17 cellular contexts compared by ENCODE assay signal in genomic region chr6:3920321-3920720, GRCh38.
DNase-seq lines count a peak whose midpoint lies in the region; ATAC-seq and TF ChIP-seq lines count a peak whose summit lies in the region.
"Had no signal": no experiment of that assay in that cellular context is flagged by ENCODE, and none has a peak within 500 bp of the region (broad histone marks: within the 10 kb centered on the region; RNA-seq: fewer than 3 reads in every experiment).

No MANE protein-coding gene starts in this region.

- H3K4me1 Mint-ChIP-seq in osteocyte (ENCODE audit: unreplicated experiment) = peaks cover 27% of the 10 kb centered on the region
- peaks cover 36% of the 10 kb centered on the region for H3K4me1 Mint-ChIP-seq in WTC11

- DNase-seq in activated CD8-positive, alpha-beta memory T cell treated with anti-CD3 and anti-CD28 coated beads for 24 hours = peak; percentile 26
- DNase-seq in activated CD8-positive, alpha-beta memory T cell treated with anti-CD3 and anti-CD28 coated beads, Interleukin-2, amount 50 U/mL, for 48 hours = no peak
- DNase-seq in RWPE1 (ENCODE audit: low spot score) (no peak), osteocyte (ENCODE audit: extremely low spot score, unreplicated experiment) (peak; percentile 21), COR-L47 (lab: John Stamatoyannopoulos, UW) (no peak), WTC11 (ENCODE audit: low spot score) (no peak), anterior cingulate cortex (lab: John Stamatoyannopoulos, UW) (no peak)
- DNase-seq: AML-193; CD4-positive, alpha-beta T cell; DMS153; DMS79; GF-D8; H9 had no signal

- ATAC-seq in WTC11 = no peak
- ATAC-seq: A549, K562 had no signal

- H3K27ac ChIP-seq in RWPE1 = peak overlapping the region; percentile 83; the same call in 1 of the 2 replicates
- H3K27ac ChIP-seq: 22Rv1, C4-2B had no signal

- H3K36me3 Mint-ChIP-seq in osteocyte (ENCODE audit: unreplicated experiment) (peaks cover 3% of the 10 kb centered on the region), WTC11 (peaks cover 27% of the 10 kb centered on the region)

- H3K27me3 Mint-ChIP-seq in osteocyte (ENCODE audit: unreplicated experiment) (no peaks in the 10 kb centered on the region), WTC11 (ENCODE audit: low read depth) (peaks cover 4% of the 10 kb centered on the region)

- POLR2A ChIA-PET in RWPE1 (lab: Yijun Ruan, JAX; ENCODE audit: low non-redundant PET) (no interaction called here), WTC11 (lab: Charles Lee) (no interaction called here)

- H3K4me3 Mint-ChIP-seq in osteocyte (ENCODE audit: unreplicated experiment) (no peak overlapping the region), WTC11 (no peak overlapping the region)
- H3K4me3 Mint-ChIP-seq: CD4-positive, alpha-beta T cell; H9 had no signal

- CTCF ChIA-PET in RWPE1 (lab: Yijun Ruan, JAX) = interaction anchor here (2.1 kb wide), 1 partner anchor 13 kb away, joined by 5 read pairs; no protein-coding TSS in a partner anchor
- CTCF ChIA-PET in WTC11 (lab: Charles Lee) = interaction anchor here (2.5 to 5.2 kb wide), 2 partner anchors 13 to 71 kb away, joined by 18 to 34 read pairs; partner anchors contain the start of gene FAM50B

- TF ChIP-seq CTCF in RWPE1 (conservative IDR thresholded peaks at IDR 0.05; ENCODE audit: low read depth) = no peak
- TF ChIP-seq CTCF in osteocyte (IDR thresholded peaks at IDR 0.05) = no peak
- TF ChIP-seq CTCF in WTC11 (IDR thresholded peaks at IDR 0.05) = no peak

- H3K9me3 Mint-ChIP-seq in osteocyte (ENCODE audit: unreplicated experiment) = peaks cover 9% of the 10 kb centered on the region
- H3K9me3 Mint-ChIP-seq in WTC11 = peaks cover 38% of the 10 kb centered on the region
- H3K9me3 Mint-ChIP-seq: CD4-positive, alpha-beta T cell had no signal

- no peak overlapping the region for H3K27ac Mint-ChIP-seq in osteocyte (ENCODE audit: unreplicated experiment)
- H3K27ac Mint-ChIP-seq in WTC11 = no peak overlapping the region
- H3K27ac Mint-ChIP-seq: CD4-positive, alpha-beta T cell; H9 had no signal

TF ChIP-seq in WTC11, 78 proteins besides CTCF, POLR2A, EP300 and RAD21:
- TF ChIP-seq E2F5 (CRISPR knock-in tag; IDR thresholded peaks at IDR 0.05) = no peak
- no peak for TF ChIP-seq MXD4 (CRISPR knock-in tag; IDR thresholded peaks at IDR 0.05; ENCODE audit: borderline replicate concordance)
- TF ChIP-seq CDX4 (CRISPR knock-in tag; IDR thresholded peaks at IDR 0.05; ENCODE audit: borderline replicate concordance) = no peak
- no peak for TF ChIP-seq NFE2L1 (CRISPR knock-in tag; IDR thresholded peaks at IDR 0.05)
- no peak for TF ChIP-seq MLX (CRISPR knock-in tag; IDR thresholded peaks at IDR 0.05)
- TF ChIP-seq NR1H2 (CRISPR knock-in tag; IDR thresholded peaks at IDR 0.05) = no peak
- no peak for TF ChIP-seq SP1 (CRISPR knock-in tag; conservative IDR thresholded peaks at IDR 0.05)

Comparison
In these comparisons a context has a peak if more than half of its experiments do, and no peak if none do; other contexts are left out.
1. DNase-seq: peak in activated CD8-positive, alpha-beta memory T cell treated with anti-CD3 and anti-CD28 coated beads for 24 hours (single experiment) and osteocyte (single experiment); none in activated CD8-positive, alpha-beta memory T cell treated with anti-CD3 and anti-CD28 coated beads, Interleukin-2, amount 50 U/mL, for 48 hours (single experiment), RWPE1 (single experiment), COR-L47 (single experiment), WTC11 (single experiment) and anterior cingulate cortex (0 of 58).